In the genomic region with DNA sequence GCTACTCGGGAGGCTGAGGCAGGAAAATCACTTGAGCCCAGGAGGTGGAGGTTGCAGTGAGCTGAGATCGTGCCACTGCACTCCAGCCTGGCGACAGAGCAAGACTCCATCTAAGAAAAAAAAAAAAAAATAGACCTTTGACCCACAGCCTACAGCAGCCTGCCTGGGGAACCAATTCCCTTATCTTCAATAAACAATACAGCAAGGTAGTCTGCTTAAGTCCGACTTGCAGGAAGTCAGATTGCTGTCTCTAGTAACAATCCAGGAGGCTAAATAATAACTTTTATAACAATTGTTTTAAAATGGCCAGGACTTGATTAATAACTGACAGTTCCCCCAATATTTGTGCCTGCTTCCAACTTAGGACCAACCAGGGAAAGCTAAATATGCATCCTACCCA, we compare ENCODE assay signal across 11 cellular contexts. TPM values are rescaled to one million over a fixed set of nuclear protein-coding genes. Genes with fewer than 3 reads are reported as not detected.
"Had no signal": no experiment of that assay in that cellular context is flagged by ENCODE, and none has a peak within 500 bp of the region (broad histone marks: within the 10 kb centered on the region; RNA-seq: fewer than 3 reads in every experiment).

No MANE protein-coding gene starts in this region.

- H3K9ac ChIP-seq: GM23248 had no signal

- H2AFZ ChIP-seq: GM23248 had no signal

- H3K4me3 ChIP-seq: GM23248, HAP-1, K562 had no signal

- H3K36me3 ChIP-seq: HAP-1 had no signal

- DNase-seq: GM23248, GOT3, H7, HFFc6, IMR-90 had no signal

- H3K9me3 ChIP-seq: HAP-1 had no signal

- H3K4me1 ChIP-seq: HAP-1 had no signal

- ATAC-seq: HCT116, K562 had no signal

- FAIRE-seq: K562 had no signal

- H3K27ac ChIP-seq: GM23248, HL-60 had no signal

RNA-seq across cellular contexts. Expression of gene HLA-DRA, which starts 13.3 kb away (rescaled TPM):
- total RNA-seq: GM23248, H7, HFFc6, IMR-90 had no signal
- polyA plus RNA-seq: IMR-90 had no signal

RNA-seq across cellular contexts. Expression of gene BTNL2, which starts 19.4 kb away (rescaled TPM):
- total RNA-seq: GM23248, H4, H7, HFFc6, HT1080, IMR-90, K562 had no signal
- polyA plus RNA-seq: GM23248, IMR-90, K562 had no signal

RNA-seq across cellular contexts. Expression of gene TSBP1, which starts 54.6 kb away (rescaled TPM):
- total RNA-seq: GM23248, H4, H7, HFFc6, HT1080, IMR-90, K562 had no signal
- polyA plus RNA-seq: GM23248, IMR-90, K562 had no signal
